In the genomic region with DNA sequence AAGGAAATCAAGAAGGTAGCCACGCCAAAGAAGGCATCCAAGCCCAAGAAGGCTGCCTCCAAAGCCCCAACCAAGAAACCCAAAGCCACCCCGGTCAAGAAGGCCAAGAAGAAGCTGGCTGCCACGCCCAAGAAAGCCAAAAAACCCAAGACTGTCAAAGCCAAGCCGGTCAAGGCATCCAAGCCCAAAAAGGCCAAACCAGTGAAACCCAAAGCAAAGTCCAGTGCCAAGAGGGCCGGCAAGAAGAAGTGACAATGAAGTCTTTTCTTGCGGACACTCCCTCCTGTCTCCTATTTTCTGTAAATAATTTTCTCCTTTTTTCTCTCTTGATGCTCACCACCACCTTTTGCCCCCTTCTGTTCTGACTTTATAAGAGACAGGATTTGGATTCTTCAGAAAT, we compare ENCODE assay signal across 6 cellular contexts. TPM values are rescaled to one million over a fixed set of nuclear protein-coding genes. Genes with fewer than 3 reads are reported as not detected.
DNase-seq lines count a peak whose midpoint lies in the region; ATAC-seq and TF ChIP-seq lines count a peak whose summit lies in the region.

No MANE protein-coding gene starts in this region.

- peak overlapping the region; percentile 57 for H3K4me3 Mint-ChIP-seq in natural killer cell treated with Interleukin-12 subunit alpha and Interleukin-12 subunit beta and Interleukin-15 and Interleukin-18, amount 100 ng/mL, for 72 hours

- no peaks in the 10 kb centered on the region for H3K9me3 ChIP-seq in effector memory CD4-positive, alpha-beta T cell (ENCODE audit: control insufficient read depth, low read length)

- in situ Hi-C loops in brain microvascular endothelial cell (cut with HindIII; ENCODE audit: low pct_ligation_motif_present, low sequenced_read_pairs), result no loop called here

- peaks cover 27 to 39% of the 10 kb centered on the region in 2 donors for H3K27me3 Mint-ChIP-seq in natural killer cell treated with Interleukin-12 subunit alpha and Interleukin-12 subunit beta and Interleukin-15 and Interleukin-18, amount 100 ng/mL, for 72 hours

- H3K27me3 ChIP-seq in brain microvascular endothelial cell (replicated peaks), result no peaks in the 10 kb centered on the region
- peaks cover 48% of the 10 kb centered on the region for H3K27me3 ChIP-seq in effector memory CD4-positive, alpha-beta T cell (replicated peaks; ENCODE audit: control insufficient read depth, insufficient read depth, low read length, poor library complexity, severe bottlenecking)

- no peak for TF ChIP-seq CTCF in GM12875 (IDR thresholded peaks at IDR 0.05; ENCODE audit: borderline replicate concordance, insufficient read depth, low read depth, low read length)
- no peak for TF ChIP-seq CTCF in brain microvascular endothelial cell (IDR thresholded peaks at IDR 0.05; ENCODE audit: low read depth, low read length, missing control alignments)

- peaks cover 37% of the 10 kb centered on the region for H3K4me1 ChIP-seq in effector memory CD4-positive, alpha-beta T cell (ENCODE audit: control insufficient read depth, insufficient read depth, low read length, poor library complexity, severe bottlenecking)

- peaks cover 3% of the 10 kb centered on the region for H3K9me3 Mint-ChIP-seq in natural killer cell treated with Interleukin-12 subunit alpha and Interleukin-12 subunit beta and Interleukin-15 and Interleukin-18, amount 100 ng/mL, for 72 hours

- H3K36me3 Mint-ChIP-seq in natural killer cell treated with Interleukin-12 subunit alpha and Interleukin-12 subunit beta and Interleukin-15 and Interleukin-18, amount 100 ng/mL, for 72 hours, result peaks cover 4% of the 10 kb centered on the region

- H3K36me3 ChIP-seq in brain microvascular endothelial cell (replicated peaks), result no peaks in the 10 kb centered on the region
- no peaks in the 10 kb centered on the region for H3K36me3 ChIP-seq in effector memory CD4-positive, alpha-beta T cell (ENCODE audit: control insufficient read depth, insufficient read depth, low read length)

- H3K4me1 Mint-ChIP-seq in natural killer cell treated with Interleukin-12 subunit alpha and Interleukin-12 subunit beta and Interleukin-15 and Interleukin-18, amount 100 ng/mL, for 72 hours (ENCODE audit: low read depth in 2 of 2), result peaks cover 21 to 38% of the 10 kb centered on the region in 2 donors

- no peak overlapping the region for H3K27ac ChIP-seq in brain microvascular endothelial cell
- H3K27ac ChIP-seq in effector memory CD4-positive, alpha-beta T cell (ENCODE audit: insufficient read depth, low read length, poor library complexity, severe bottlenecking), result no peak overlapping the region

- peak overlapping the region; percentile 50 for H3K4me3 ChIP-seq in GM12875 (ENCODE audit: low read depth, low read length)
- H3K4me3 ChIP-seq in brain microvascular endothelial cell (ENCODE audit: low read depth, low read length), result peak overlapping the region; percentile 78
- no peak overlapping the region for H3K4me3 ChIP-seq in effector memory CD4-positive, alpha-beta T cell (ENCODE audit: insufficient read depth, low read depth, low read length, poor library complexity, severe bottlenecking)

- no peak for ATAC-seq in natural killer cell treated with Interleukin-12 subunit alpha and Interleukin-12 subunit beta and Interleukin-15 and Interleukin-18, amount 100 ng/mL, for 72 hours

- DNase-seq in brain microvascular endothelial cell (no peak), NCI-H446 treated with DMSO at 0.1 percent for 48 hours (lab: John Stamatoyannopoulos, UW) (no peak), SIG-M5 (lab: John Stamatoyannopoulos, UW) (no peak)
- DNase-seq in natural killer cell treated with Interleukin-12 subunit alpha and Interleukin-12 subunit beta and Interleukin-15 and Interleukin-18, amount 100 ng/mL, for 72 hours (ENCODE audit: low spot score), result no peak
- DNase-seq in effector memory CD4-positive, alpha-beta T cell, result no peak

- no peak overlapping the region for H3K27ac Mint-ChIP-seq in natural killer cell treated with Interleukin-12 subunit alpha and Interleukin-12 subunit beta and Interleukin-15 and Interleukin-18, amount 100 ng/mL, for 72 hours

RNA-seq across cellular contexts. Expression of a gene that starts 1.9 kb away (rescaled TPM):
- total RNA-seq in natural killer cell treated with Interleukin-12 subunit alpha and Interleukin-12 subunit beta and Interleukin-15 and Interleukin-18, amount 100 ng/mL, for 72 hours, result 10 to 100 TPM; 11.5 to 12.3 TPM

RNA-seq across cellular contexts. Expression of a gene that starts 17.3 kb away (rescaled TPM):
- not detected for total RNA-seq in natural killer cell treated with Interleukin-12 subunit alpha and Interleukin-12 subunit beta and Interleukin-15 and Interleukin-18, amount 100 ng/mL, for 72 hours

RNA-seq across cellular contexts. Expression of a gene that starts 38.3 kb away (rescaled TPM):
- 10 to 100 TPM; 23.2 to 42.2 TPM for total RNA-seq in natural killer cell treated with Interleukin-12 subunit alpha and Interleukin-12 subunit beta and Interleukin-15 and Interleukin-18, amount 100 ng/mL, for 72 hours

RNA-seq across cellular contexts. Expression of a gene that starts 43.3 kb away (rescaled TPM):
- total RNA-seq in natural killer cell treated with Interleukin-12 subunit alpha and Interleukin-12 subunit beta and Interleukin-15 and Interleukin-18, amount 100 ng/mL, for 72 hours, result 100 to 1,000 TPM; 271 to 340 TPM
